Comparison of ENCODE assay signal across 2 cellular contexts in genomic region chr16:11465675-11466074, GRCh38.
A peak's percentile ranks its signal among the peaks of the same experiment; 100 is the strongest.
TF ChIP-seq lines count a peak whose summit lies in the region.

No MANE protein-coding gene starts in this region.

TF ChIP-seq in HepG2, 621 proteins besides CTCF, POLR2A, EP300 and RAD21:
- no peak for TF ChIP-seq ZNF75D (CRISPR knock-in tag; IDR thresholded peaks at IDR 0.05; ENCODE audit: borderline replicate concordance)
- TF ChIP-seq HNRNPK (IDR thresholded peaks at IDR 0.05; ENCODE audit: low read depth, low read length, poor library complexity, severe bottlenecking), result peak; percentile 70

TF ChIP-seq in K562, 482 proteins besides CTCF, POLR2A, EP300 and RAD21:
- TF ChIP-seq PRMT5 (CRISPR knock-in tag; IDR thresholded peaks at IDR 0.05) (no peak), ZNF785 (CRISPR knock-in tag; IDR thresholded peaks at IDR 0.05) (no peak), ZNF512 (tag; IDR thresholded peaks at IDR 0.05) (peak; percentile 60; the same call in 1 of the 2 replicates)
